17 cellular contexts compared by ENCODE assay signal in the genomic region with DNA sequence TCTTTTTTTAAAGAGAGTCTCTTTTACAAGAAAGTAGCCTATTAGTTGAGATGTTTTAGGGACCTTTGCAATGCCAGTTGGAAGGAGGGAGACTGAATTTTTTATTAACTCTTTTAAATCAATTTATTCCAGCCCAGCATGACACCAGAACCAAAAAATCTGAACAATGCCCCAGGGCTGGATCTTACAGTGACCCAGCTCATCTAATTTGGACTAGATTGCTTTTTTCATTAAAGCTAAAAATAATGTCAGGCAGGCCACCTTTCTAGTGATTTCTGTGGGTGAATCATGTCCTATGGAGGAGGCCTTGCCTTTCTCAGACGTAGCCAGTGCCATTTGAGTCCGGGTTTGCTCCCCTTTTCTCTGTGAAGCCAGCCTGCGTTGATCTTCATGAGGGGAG.
"Had no signal": no experiment of that assay in that cellular context is flagged by ENCODE, and none has a peak within 500 bp of the region (broad histone marks: within the 10 kb centered on the region; RNA-seq: fewer than 3 reads in every experiment).

No MANE protein-coding gene starts in this region.

- H3K27ac Mint-ChIP-seq: activated CD4-positive, alpha-beta T cell treated with anti-CD3 and anti-CD28 coated beads for 36 hours; activated CD8-positive, alpha-beta T cell treated with anti-CD3 and anti-CD28 coated beads, Interleukin-2, amount 10 ng/mL, durations not matched to agents 7 days and 5 days; activated naive CD4-positive, alpha-beta T cell treated with anti-CD3 and anti-CD28 coated beads, Interleukin-2, amount 10 ng/mL, durations not matched to agents 7 days and 5 days; activated T-helper 2 cell treated with anti-CD3 and anti-CD28 coated beads, Interferon-gamma antibody, Interleukin-2, Interleukin-4, amounts not matched to agents 10 μg/mL and 5 μg/mL and 100 μg/mL, durations not matched to agents 14 hours and 24 hours and 36 hours; natural killer cell; T-cell had no signal

- H3K27ac ChIP-seq: brain microvascular endothelial cell, left lung, SJCRH30, WERI-Rb-1 had no signal

- DNase-seq: activated CD4-positive, alpha-beta T cell treated with anti-CD3 and anti-CD28 coated beads for 36 hours; activated CD8-positive, alpha-beta T cell treated with anti-CD3 and anti-CD28 coated beads, Interleukin-2, amount 10 ng/mL, durations not matched to agents 7 days and 5 days; activated naive CD4-positive, alpha-beta T cell treated with anti-CD3 and anti-CD28 coated beads, Interleukin-2, amount 10 ng/mL, durations not matched to agents 7 days and 5 days; brain microvascular endothelial cell; foreskin melanocyte; islet precursor cell; left lung; mucosa of descending colon; natural killer cell; SJCRH30; stimulated activated CD4-positive, alpha-beta T cell treated with anti-CD3 and anti-CD28 coated beads, Interleukin-4, amount 100 ng/mL, for 1 hour; stimulated activated CD8-positive, alpha-beta memory T cell treated with anti-CD3 and anti-CD28 coated beads, Interleukin-4, amount 100 ng/mL, for 48 hours; stimulated activated naive CD8-positive, alpha-beta T cell treated with anti-CD3 and anti-CD28 coated beads, Interleukin-15, Interleukin-2, amounts not matched to agents 100 U/mL and 50 U/mL, for 24 hours; T-cell; T1000; WERI-Rb-1 had no signal

- H3K9me3 ChIP-seq: left lung, mucosa of descending colon, SJCRH30 had no signal

- ATAC-seq: activated CD4-positive, alpha-beta T cell treated with anti-CD3 and anti-CD28 coated beads for 36 hours; activated CD8-positive, alpha-beta T cell treated with anti-CD3 and anti-CD28 coated beads, Interleukin-2, amount 10 ng/mL, durations not matched to agents 7 days and 5 days; mucosa of descending colon; natural killer cell; stimulated activated naive CD8-positive, alpha-beta T cell treated with anti-CD3 and anti-CD28 coated beads, Interleukin-15, Interleukin-2, amounts not matched to agents 100 U/mL and 50 U/mL, for 24 hours; T-cell had no signal

- H3K9me3 Mint-ChIP-seq: activated naive CD4-positive, alpha-beta T cell treated with anti-CD3 and anti-CD28 coated beads, Interleukin-2, amount 10 ng/mL, durations not matched to agents 7 days and 5 days; activated T-helper 2 cell treated with anti-CD3 and anti-CD28 coated beads, Interferon-gamma antibody, Interleukin-2, Interleukin-4, amounts not matched to agents 10 μg/mL and 5 μg/mL and 100 μg/mL, durations not matched to agents 14 hours and 24 hours and 36 hours; natural killer cell; T-cell had no signal

- H3K27me3 ChIP-seq: brain microvascular endothelial cell, left lung, SJCRH30 had no signal

- H3K4me3 Mint-ChIP-seq: activated CD4-positive, alpha-beta T cell treated with anti-CD3 and anti-CD28 coated beads for 36 hours; activated CD8-positive, alpha-beta T cell treated with anti-CD3 and anti-CD28 coated beads, Interleukin-2, amount 10 ng/mL, durations not matched to agents 7 days and 5 days; activated naive CD4-positive, alpha-beta T cell treated with anti-CD3 and anti-CD28 coated beads, Interleukin-2, amount 10 ng/mL, durations not matched to agents 7 days and 5 days; natural killer cell; T-cell had no signal

- H3K36me3 Mint-ChIP-seq: activated naive CD4-positive, alpha-beta T cell treated with anti-CD3 and anti-CD28 coated beads, Interleukin-2, amount 10 ng/mL, durations not matched to agents 7 days and 5 days; natural killer cell; T-cell had no signal

- H3K4me1 ChIP-seq: left lung had no signal

- H3K4me1 Mint-ChIP-seq: activated CD4-positive, alpha-beta T cell treated with anti-CD3 and anti-CD28 coated beads for 36 hours; activated naive CD4-positive, alpha-beta T cell treated with anti-CD3 and anti-CD28 coated beads, Interleukin-2, amount 10 ng/mL, durations not matched to agents 7 days and 5 days; natural killer cell; T-cell had no signal

- H3K36me3 ChIP-seq: left lung, SJCRH30 had no signal

- H3K4me3 ChIP-seq: left lung, mucosa of descending colon, SJCRH30 had no signal
